In genomic region chr2:197158591-197159550, GRCh38 we compare ENCODE assay signal across 10 cellular contexts.
A peak's percentile ranks its signal among the peaks of the same experiment; 100 is the strongest.
DNase-seq lines count a peak whose midpoint lies in the region; ATAC-seq and TF ChIP-seq lines count a peak whose summit lies in the region.
"Had no signal": no experiment of that assay in that cellular context is flagged by ENCODE, and none has a peak within 500 bp of the region (broad histone marks: within the 10 kb centered on the region; RNA-seq: fewer than 3 reads in every experiment).

No MANE protein-coding gene starts in this region.

- ATAC-seq in T-helper 17 cell: no peak

- peaks cover 0 to 9% (median 0%) of the 10 kb centered on the region in 6 donors for H3K36me3 ChIP-seq in spleen

- peak overlapping the region; percentile 19 to 91 (median 59) for H3K27ac ChIP-seq in spleen

- TF ChIP-seq POLR2A in spleen (IDR thresholded peaks at IDR 0.05): no peak

- H3K4me3 Mint-ChIP-seq in T-helper 17 cell (peak overlapping the region; percentile 10), mesothelial cell of epicardium (no peak overlapping the region)

- H3K36me3 Mint-ChIP-seq in T-helper 17 cell (ENCODE audit: low read depth) (peaks cover 2% of the 10 kb centered on the region), mesothelial cell of epicardium (no peaks in the 10 kb centered on the region)

- H3K27ac Mint-ChIP-seq in T-helper 17 cell (peak overlapping the region; percentile 93), mesothelial cell of epicardium (no peak overlapping the region)

- H3K9me3 Mint-ChIP-seq in mesothelial cell of epicardium: peaks cover 12% of the 10 kb centered on the region

- 48 to 65% (median 59%) methylated on average over 7 of the region's 7 CpGs for WGBS in spleen, 5 donors

- H3K9me3 ChIP-seq in T-helper 17 cell (ENCODE audit: control insufficient read depth, low read length, poor library complexity, severe bottlenecking) (no peaks in the 10 kb centered on the region), spleen (peaks cover 0 to 6% (median 0%) of the 10 kb centered on the region in 8 donors)

- peak; percentile 45 for DNase-seq in DMS53 (lab: John Stamatoyannopoulos, UW)
- DNase-seq in DMS53 treated with DMSO at 0.1 percent for 48 hours (lab: John Stamatoyannopoulos, UW; ENCODE audit: unreplicated experiment): no peak
- no peak for DNase-seq in T-helper 17 cell
- DNase-seq in fibroblast of gingiva (ENCODE audit: low read depth): peak; percentile 16
- DNase-seq in spleen: no peak
- no peak for DNase-seq in NCI-H187 treated with DMSO at 0.1 percent for 48 hours (lab: John Stamatoyannopoulos, UW)
- DNase-seq in mesothelial cell of epicardium (ENCODE audit: low spot score in 2 of 2, unreplicated experiment in 2 of 2): no peak
- no peak for DNase-seq in OCI-M2 (lab: John Stamatoyannopoulos, UW; ENCODE audit: unreplicated experiment)
- DNase-seq: nucleus accumbens, OCI-M1 had no signal

- no peak overlapping the region for H3K4me3 ChIP-seq in spleen

- H3K27me3 ChIP-seq in spleen (replicated peaks in 1 of 7): no peaks in the 10 kb centered on the region

- peaks cover 32 to 96% (median 76%) of the 10 kb centered on the region in 6 donors for H3K4me1 ChIP-seq in spleen

- no peak for TF ChIP-seq CTCF in spleen (IDR thresholded peaks at IDR 0.05 in 8 of 11, conservative IDR thresholded peaks at IDR 0.05 in 3 of 11)
- no peak for TF ChIP-seq CTCF in mesothelial cell of epicardium (IDR thresholded peaks at IDR 0.05; ENCODE audit: unreplicated experiment)

- H3K27me3 Mint-ChIP-seq in T-helper 17 cell (no peaks in the 10 kb centered on the region), mesothelial cell of epicardium (ENCODE audit: low read depth) (no peaks in the 10 kb centered on the region)

- intact Hi-C loops in spleen (cut with DNase I; ENCODE audit: low total_unique reads): no loop called here

- H3K4me1 Mint-ChIP-seq in T-helper 17 cell (peaks cover 51% of the 10 kb centered on the region), mesothelial cell of epicardium (peaks cover 4% of the 10 kb centered on the region)

Comparison
In these comparisons a context has a peak if more than half of its experiments do, and no peak if none do; other contexts are left out.
1. DNase-seq: peak in DMS53 (single experiment) and fibroblast of gingiva (single experiment); none in DMS53 treated with DMSO at 0.1 percent for 48 hours (single experiment), T-helper 17 cell (0 of 3), spleen (single experiment), NCI-H187 treated with DMSO at 0.1 percent for 48 hours (single experiment), mesothelial cell of epicardium (0 of 2) and OCI-M2 (single experiment).